Comparison of ENCODE assay signal across 8 cellular contexts in genomic region chr2:176140520-176141317, GRCh38. TPM values are rescaled to one million over a fixed set of nuclear protein-coding genes. Genes with fewer than 3 reads are reported as not detected.
DNase-seq lines count a peak whose midpoint lies in the region; ATAC-seq, FAIRE-seq and TF ChIP-seq lines count a peak whose summit lies in the region.

No MANE protein-coding gene starts in this region.

- H3K4me1 Mint-ChIP-seq in CD4-positive, alpha-beta memory T cell, result peaks cover 13 to 37% (median 24%) of the 10 kb centered on the region in 4 donors
- peaks cover 13% of the 10 kb centered on the region for H3K4me1 Mint-ChIP-seq in activated T-cell treated with anti-CD3 and anti-CD28 coated beads, Interleukin-2, amount 50 U/mL, for 4 hours (ENCODE audit: low read depth)
- H3K4me1 Mint-ChIP-seq in nephron, result peaks cover 53% of the 10 kb centered on the region

- H3K36me3 ChIP-seq in CD4-positive, alpha-beta memory T cell (ENCODE audit: insufficient read depth, low read length), result no peaks in the 10 kb centered on the region
- no peaks in the 10 kb centered on the region for H3K36me3 ChIP-seq in OCI-LY1 (ENCODE audit: insufficient read depth, low read length)

- no peaks in the 10 kb centered on the region for H3K9me2 ChIP-seq in OCI-LY1 (ENCODE audit: low read depth, low read length)

- no peak for FAIRE-seq in GM19239 (lab: Jason Lieb, UNC)

- H3K9me3 ChIP-seq in CD4-positive, alpha-beta memory T cell (ENCODE audit: control insufficient read depth in 1 of 2, low read length in 2 of 2), result no peaks in the 10 kb centered on the region
- H3K9me3 ChIP-seq in OCI-LY1 (ENCODE audit: low read length), result no peaks in the 10 kb centered on the region

- H2AFZ ChIP-seq in OCI-LY1 (ENCODE audit: low read length), result peak overlapping the region; percentile 84; the same call in 1 of the 2 replicates

- no peak overlapping the region for H3K4me3 ChIP-seq in CD4-positive, alpha-beta memory T cell (ENCODE audit: low read length in 2 of 2)
- H3K4me3 ChIP-seq in OCI-LY1 (ENCODE audit: low read depth, low read length, poor library complexity, severe bottlenecking), result peak overlapping the region; percentile 60

- peak; percentile 47 to 61 (median 53) for DNase-seq in CD4-positive, alpha-beta memory T cell
- DNase-seq in GM19239 (ENCODE audit: insufficient read length, low spot score) (peak; percentile 94), fibroblast of the conjunctiva (ENCODE audit: low read depth) (peak; percentile 18), stromal cell of bone marrow (ENCODE audit: low read depth) (peak; percentile 58)
- DNase-seq in activated T-cell treated with anti-CD3 and anti-CD28 coated beads, Interleukin-2, amount 50 U/mL, for 4 hours, result peak; percentile 57

- H3F3A ChIP-seq in OCI-LY1 (ENCODE audit: insufficient read depth, low read length), result no peaks in the 10 kb centered on the region

- intact Hi-C loops in CD4-positive, alpha-beta memory T cell (cut with micrococcal nuclease), result no loop called here

- H3K27me3 Mint-ChIP-seq in CD4-positive, alpha-beta memory T cell, result peaks cover 69 to 74% of the 10 kb centered on the region in 2 donors
- peaks cover 89% of the 10 kb centered on the region for H3K27me3 Mint-ChIP-seq in activated T-cell treated with anti-CD3 and anti-CD28 coated beads, Interleukin-2, amount 50 U/mL, for 4 hours (ENCODE audit: low read depth)
- H3K27me3 Mint-ChIP-seq in nephron (ENCODE audit: low read depth), result no peaks in the 10 kb centered on the region

- H3K36me3 Mint-ChIP-seq in CD4-positive, alpha-beta memory T cell, result peaks cover 1% of the 10 kb centered on the region in 2 donors
- no peaks in the 10 kb centered on the region for H3K36me3 Mint-ChIP-seq in activated T-cell treated with anti-CD3 and anti-CD28 coated beads, Interleukin-2, amount 50 U/mL, for 4 hours (ENCODE audit: insufficient read depth)
- peaks cover 39% of the 10 kb centered on the region for H3K36me3 Mint-ChIP-seq in nephron (ENCODE audit: low read depth)

- peaks cover 80% of the 10 kb centered on the region for H3K27me3 ChIP-seq in CD4-positive, alpha-beta memory T cell (ENCODE audit: insufficient read depth, low read length)
- H3K27me3 ChIP-seq in OCI-LY1 (ENCODE audit: insufficient read depth, low read length), result 0 out of 2 replicates have a peak, but pooled peaks cover under 1% of the 10 kb centered on the region

- TF ChIP-seq CTCF in OCI-LY1 (IDR thresholded peaks at IDR 0.05; ENCODE audit: low read length) (peak; percentile 94), nephron (IDR thresholded peaks at IDR 0.05; ENCODE audit: unreplicated experiment in 3 of 3) (peak; percentile 97 to 99 (median 98))

- peaks cover 25% of the 10 kb centered on the region for H3K4me1 ChIP-seq in CD4-positive, alpha-beta memory T cell (ENCODE audit: insufficient read depth, low read length)
- peaks cover 5% of the 10 kb centered on the region for H3K4me1 ChIP-seq in OCI-LY1 (ENCODE audit: insufficient read depth, low read length, severe bottlenecking)

- peaks cover 0 to 34% (median 22%) of the 10 kb centered on the region in 8 donors for H3K9me3 Mint-ChIP-seq in CD4-positive, alpha-beta memory T cell
- peaks cover 4% of the 10 kb centered on the region for H3K9me3 Mint-ChIP-seq in activated T-cell treated with anti-CD3 and anti-CD28 coated beads, Interleukin-2, amount 50 U/mL, for 4 hours
- H3K9me3 Mint-ChIP-seq in nephron, result no peaks in the 10 kb centered on the region

- POLR2A ChIA-PET in CD4-positive, alpha-beta memory T cell (lab: Charles Lee; ENCODE audit: partially characterized antibody), result interaction anchor here (1.6 kb wide), 1 partner anchor 9 kb away, joined by 3 read pairs; no protein-coding TSS in a partner anchor

- ATAC-seq in HG03342 (IDR thresholded peaks at IDR 0.05; ENCODE audit: unreplicated experiment), result peak; percentile 94
- ATAC-seq in activated T-cell treated with anti-CD3 and anti-CD28 coated beads, Interleukin-2, amount 50 U/mL, for 4 hours, result peak; percentile 89 to 94

- peak overlapping the region in 5 of 8 donors; percentile 21 to 38 (median 35) for H3K4me3 Mint-ChIP-seq in CD4-positive, alpha-beta memory T cell
- no peak overlapping the region for H3K4me3 Mint-ChIP-seq in activated T-cell treated with anti-CD3 and anti-CD28 coated beads, Interleukin-2, amount 50 U/mL, for 4 hours
- H3K4me3 Mint-ChIP-seq in nephron, result peak overlapping the region; percentile 88 to 97 (median 89)

- H3K9ac ChIP-seq in OCI-LY1 (ENCODE audit: low read length), result peak overlapping the region; percentile 65; the same call in 1 of the 2 replicates

- H3K79me2 ChIP-seq in OCI-LY1 (ENCODE audit: insufficient read depth, low read length), result no peaks in the 10 kb centered on the region

- H4K20me1 ChIP-seq in OCI-LY1 (ENCODE audit: insufficient read depth, low read length), result no peaks in the 10 kb centered on the region

- peak overlapping the region; percentile 69 for H3K4me2 ChIP-seq in OCI-LY1 (ENCODE audit: low read length)

- peak overlapping the region in 3 of 7 donors; percentile 64 to 84 (median 66) for H3K27ac Mint-ChIP-seq in CD4-positive, alpha-beta memory T cell
- peak overlapping the region; percentile 94 to 99 (median 99) for H3K27ac Mint-ChIP-seq in nephron

- H3K27ac ChIP-seq in CD4-positive, alpha-beta memory T cell (ENCODE audit: low read depth, low read length), result no peak overlapping the region
- H3K27ac ChIP-seq in OCI-LY1 (ENCODE audit: low read depth, low read length, poor library complexity, severe bottlenecking), result no peak overlapping the region

- CTCF ChIA-PET in CD4-positive, alpha-beta memory T cell (lab: Charles Lee; ENCODE audit: partially characterized antibody), result interaction anchor here (0.6 to 3.0 kb wide), 9 partner anchors 9 to 887 kb away, joined by 3 to 28 read pairs (median 3); no protein-coding TSS in a partner anchor

RNA-seq across cellular contexts. Expression of gene HOXD4, which starts 10.6 kb away (rescaled TPM):
- total RNA-seq in CD4-positive, alpha-beta memory T cell, result not detected
- not detected for polyA plus RNA-seq in CD4-positive, alpha-beta memory T cell
- total RNA-seq in activated T-cell treated with anti-CD3 and anti-CD28 coated beads, Interleukin-2, amount 50 U/mL, for 4 hours, result not detected

RNA-seq across cellular contexts. Expression of gene HOXD8, which starts 11.2 kb away (rescaled TPM):
- not detected for total RNA-seq in CD4-positive, alpha-beta memory T cell
- not detected for polyA plus RNA-seq in CD4-positive, alpha-beta memory T cell
- under 1 TPM in 1 of 3 donors, not detected in 2; 0.11 TPM for total RNA-seq in activated T-cell treated with anti-CD3 and anti-CD28 coated beads, Interleukin-2, amount 50 U/mL, for 4 hours

RNA-seq across cellular contexts. Expression of gene HOXD3, which starts 16.4 kb away (rescaled TPM):
- total RNA-seq in CD4-positive, alpha-beta memory T cell, result not detected
- not detected for polyA plus RNA-seq in CD4-positive, alpha-beta memory T cell
- total RNA-seq in activated T-cell treated with anti-CD3 and anti-CD28 coated beads, Interleukin-2, amount 50 U/mL, for 4 hours, result not detected

RNA-seq across cellular contexts. Expression of gene HOXD9, which starts 18.2 kb away (rescaled TPM):
- total RNA-seq in CD4-positive, alpha-beta memory T cell, result not detected
- not detected for polyA plus RNA-seq in CD4-positive, alpha-beta memory T cell
- total RNA-seq in activated T-cell treated with anti-CD3 and anti-CD28 coated beads, Interleukin-2, amount 50 U/mL, for 4 hours, result not detected

RNA-seq across cellular contexts. Expression of gene HOXD10, which starts 24.1 kb away (rescaled TPM):
- not detected for total RNA-seq in CD4-positive, alpha-beta memory T cell
- not detected for polyA plus RNA-seq in CD4-positive, alpha-beta memory T cell
- total RNA-seq in activated T-cell treated with anti-CD3 and anti-CD28 coated beads, Interleukin-2, amount 50 U/mL, for 4 hours, result not detected

Comparison
In these comparisons a context has a peak if more than half of its experiments do, and no peak if none do; other contexts are left out.
1. DNase-seq: peak in every context shown above with its lines; median percentile 94 in GM19239; 58 in stromal cell of bone marrow; 57 in activated T-cell treated with anti-CD3 and anti-CD28 coated beads, Interleukin-2, amount 50 U/mL, for 4 hours; 53 in CD4-positive, alpha-beta memory T cell; 18 in fibroblast of the conjunctiva.